ENCODE assay signal across 8 cellular contexts in genomic region chr20:63653041-63653973, GRCh38. TPM values are rescaled to one million over a fixed set of nuclear protein-coding genes. Genes with fewer than 3 reads are reported as not detected.
DNase-seq lines count a peak whose midpoint lies in the region; ATAC-seq and TF ChIP-seq lines count a peak whose summit lies in the region.

TSS of gene STMN3 (minus strand) at chr20:63653424. CDS start at chr20:63653345, 79 bp downstream.

- H4K5ac ChIP-seq in H9 (ENCODE audit: insufficient read length, low read depth, low read length), result no peak within 1 kb of the TSS

- no peak within 1 kb of the TSS for H4K8ac ChIP-seq in H9 (replicated peaks; ENCODE audit: insufficient read length, low read depth, low read length)

- peak within 1 kb of the TSS; percentile 83 for H3K18ac ChIP-seq in H9 (ENCODE audit: insufficient read length, low read depth, low read length)

- no peak within 1 kb of the TSS for H3T11ph ChIP-seq in H9 (ENCODE audit: low read length)

- H3K79me1 ChIP-seq in H9 (ENCODE audit: insufficient read depth, low read depth, low read length, poor library complexity, severe bottlenecking), result no peaks in the 10 kb centered on the region

- H2BK20ac ChIP-seq in H9 (ENCODE audit: low read depth, low read length, poor library complexity, severe bottlenecking), result no peak within 1 kb of the TSS

- no peak within 1 kb of the TSS for H2AK5ac ChIP-seq in H9 (ENCODE audit: insufficient read length, low read length)

- H3K27me3 Mint-ChIP-seq in H9 (ENCODE audit: low read depth), result peaks cover 5% of the 10 kb centered on the region

- peak within 1 kb of the TSS; percentile 63 for H4K91ac ChIP-seq in H9 (ENCODE audit: insufficient read length, low read depth, low read length)

- no peaks in the 10 kb centered on the region for H3K79me2 ChIP-seq in H9 (ENCODE audit: insufficient read depth, low read length)
- no peaks in the 10 kb centered on the region for H3K79me2 ChIP-seq in smooth muscle cell (ENCODE audit: low read depth)

- H3K9ac ChIP-seq in H9 (ENCODE audit: extremely low read depth, insufficient read length, low read length) (peak within 1 kb of the TSS; percentile 53), colonic mucosa (ENCODE audit: low read depth in 2 of 2, low read length in 2 of 2) (peak within 1 kb of the TSS in 1 of 2 donors; percentile 72), smooth muscle cell (ENCODE audit: low read depth) (no peak within 1 kb of the TSS)

- H2BK5ac ChIP-seq in H9 (ENCODE audit: insufficient read length, low read length), result no peak within 1 kb of the TSS

- TF ChIP-seq CTCF in A673 (conservative IDR thresholded peaks at IDR 0.05; ENCODE audit: low read depth, low read length) (no peak), H9 (conservative IDR thresholded peaks at IDR 0.05) (no peak), colonic mucosa (IDR thresholded peaks at IDR 0.05) (no peak), kidney epithelial cell (IDR thresholded peaks at IDR 0.05; ENCODE audit: insufficient read depth, low read length, poor library complexity, severe bottlenecking) (no peak), smooth muscle cell (IDR thresholded peaks at IDR 0.05; ENCODE audit: borderline replicate concordance, insufficient read depth, poor library complexity, severe bottlenecking) (no peak)

- no peaks in the 10 kb centered on the region for H3K27me3 ChIP-seq in A673 (replicated peaks; ENCODE audit: insufficient read depth, low read depth, low read length, poor library complexity)
- H3K27me3 ChIP-seq in H9 (ENCODE audit: insufficient read depth, low read length), result no peaks in the 10 kb centered on the region
- peaks cover 19% of the 10 kb centered on the region for H3K27me3 ChIP-seq in colonic mucosa
- peaks cover 2% of the 10 kb centered on the region for H3K27me3 ChIP-seq in kidney epithelial cell (ENCODE audit: control insufficient read depth, insufficient read depth, low read length)
- no peaks in the 10 kb centered on the region for H3K27me3 ChIP-seq in smooth muscle cell (ENCODE audit: low read depth)

- H4K20me1 ChIP-seq in H9 (ENCODE audit: control insufficient read depth, insufficient read depth, insufficient read length) (no peaks in the 10 kb centered on the region), smooth muscle cell (ENCODE audit: low read depth) (peaks cover 13% of the 10 kb centered on the region)

- peak within 1 kb of the TSS; percentile 98 for H3K27ac Mint-ChIP-seq in H9

- H3K4me1 Mint-ChIP-seq in H9, result peaks cover 17 to 21% of the 10 kb centered on the region in 2 experiments

- no peaks in the 10 kb centered on the region for H3F3A ChIP-seq in smooth muscle cell (ENCODE audit: low read depth)

- H2BK120ac ChIP-seq in H9 (ENCODE audit: low read depth, low read length, poor library complexity, severe bottlenecking), result no peak within 1 kb of the TSS

- H3K4me1 ChIP-seq in A673 (ENCODE audit: insufficient read depth, low read length, poor library complexity, severe bottlenecking) (peaks cover 29% of the 10 kb centered on the region), H9 (ENCODE audit: insufficient read depth, low read length) (no peaks in the 10 kb centered on the region), colonic mucosa (no peaks in the 10 kb centered on the region), smooth muscle cell (ENCODE audit: low read depth) (peaks cover 4% of the 10 kb centered on the region)

- no CpG with 5 or more reads among the region's 73 CpGs for WGBS in H9 (ENCODE audit: extremely low coverage, insufficient read length, low lambda C conversion rate)
- WGBS in smooth muscle cell (ENCODE audit: low lambda C conversion rate), result under 1% methylated on average over 25 of the region's 73 CpGs

- H3K23me2 ChIP-seq in H9 (ENCODE audit: insufficient read length, low read depth, low read length, poor library complexity, severe bottlenecking), result peaks cover 4% of the 10 kb centered on the region

- H3K27ac ChIP-seq in A673 (ENCODE audit: low read depth, low read length, poor library complexity, severe bottlenecking) (peak within 1 kb of the TSS; percentile 88), H9 (ENCODE audit: insufficient read length, low read depth, low read length) (no peak within 1 kb of the TSS), colonic mucosa (peak within 1 kb of the TSS; percentile 57), smooth muscle cell (ENCODE audit: low read depth) (no peak within 1 kb of the TSS)

- no peak for ATAC-seq in GM19463 (IDR thresholded peaks at IDR 0.05; ENCODE audit: unreplicated experiment)

- H3K36me3 Mint-ChIP-seq in H9 (ENCODE audit: insufficient read depth in 1 of 3, low read depth in 3 of 3), result no peaks in the 10 kb centered on the region

- H3K4ac ChIP-seq in H9 (ENCODE audit: low read depth, low read length), result no peak within 1 kb of the TSS

- intact Hi-C loops in A673 (cut with micrococcal nuclease; ENCODE audit: unreplicated experiment), result no loop called here
- intact Hi-C loops in colonic mucosa (cut with DNase I), result no loop called here

- H3K36me3 ChIP-seq in A673 (ENCODE audit: insufficient read depth, low read length, poor library complexity, severe bottlenecking) (no peaks in the 10 kb centered on the region), colonic mucosa (no peaks in the 10 kb centered on the region), kidney epithelial cell (ENCODE audit: control insufficient read depth, insufficient read depth, low read length) (no peaks in the 10 kb centered on the region), smooth muscle cell (ENCODE audit: low read depth) (no peaks in the 10 kb centered on the region)

- peak within 1 kb of the TSS; percentile 57 for H3K4me2 ChIP-seq in H9 (ENCODE audit: insufficient read depth, insufficient read length, low read length)
- peak within 1 kb of the TSS; percentile 94 for H3K4me2 ChIP-seq in smooth muscle cell

- peak within 1 kb of the TSS; percentile 73 to 84 for H3K4me3 Mint-ChIP-seq in H9

- POLR2A ChIA-PET in A673 (lab: Charles Lee; ENCODE audit: low non-redundant PET), result interaction anchor here (0.5 to 0.6 kb wide), 2 partner anchors 70 to 133 kb away, joined by 4 to 5 read pairs; no protein-coding TSS in a partner anchor

- H3K23ac ChIP-seq in H9 (ENCODE audit: insufficient read length, low read depth, low read length), result no peak within 1 kb of the TSS

- no peak within 1 kb of the TSS for H2AFZ ChIP-seq in H9 (ENCODE audit: low read length)
- peak within 1 kb of the TSS; percentile 6 for H2AFZ ChIP-seq in smooth muscle cell (ENCODE audit: low read depth)

- H3K9me3 Mint-ChIP-seq in H9, result no peaks in the 10 kb centered on the region

- H3K9me3 ChIP-seq in A673 (ENCODE audit: low read depth, low read length, poor library complexity, severe bottlenecking) (no peaks in the 10 kb centered on the region), H9 (ENCODE audit: control insufficient read depth, low read depth, low read length) (no peaks in the 10 kb centered on the region), colonic mucosa (no peaks in the 10 kb centered on the region), smooth muscle cell (replicated peaks; ENCODE audit: low read depth) (no peaks in the 10 kb centered on the region)

- no peak within 1 kb of the TSS for H2BK15ac ChIP-seq in H9 (ENCODE audit: low read depth, low read length)

- H3K4me3 ChIP-seq in A673 (ENCODE audit: low read depth, low read length, poor library complexity, severe bottlenecking) (peak within 1 kb of the TSS; percentile 95), colonic mucosa (peak within 1 kb of the TSS; percentile 50), kidney epithelial cell (ENCODE audit: low read depth, low read length) (peak within 1 kb of the TSS; percentile 67), smooth muscle cell (peak within 1 kb of the TSS; percentile 58)

- H3K14ac ChIP-seq in H9 (ENCODE audit: insufficient read depth, low read length), result peak within 1 kb of the TSS; percentile 88

- DNase-seq in A673 (ENCODE audit: low spot score) (peak; percentile 97), H9 (peak; percentile 98), NCI-H510A treated with DMSO at 0.1 percent for 48 hours (lab: John Stamatoyannopoulos, UW) (peak; percentile 86), colonic mucosa (peak; percentile 80), kidney epithelial cell (ENCODE audit: low read depth) (peak; percentile 63), smooth muscle cell (lab: John Stamatoyannopoulos, UW; ENCODE audit: unreplicated experiment) (peak; percentile 76)
- peak; percentile 75 for DNase-seq in activated CD4-positive, alpha-beta T cell treated with anti-CD3 and anti-CD28 coated beads for 48 hours

- no peak within 1 kb of the TSS for H3K56ac ChIP-seq in H9 (ENCODE audit: insufficient read length, low read depth, low read length)

- no peak within 1 kb of the TSS for H2BK12ac ChIP-seq in H9 (ENCODE audit: insufficient read length, low read depth, low read length)

- no TSS peak for BruUV-seq in A673 (replicated peaks; lab: Mats Ljungman, UMichigan)

- CTCF ChIA-PET in A673 (lab: Charles Lee), result no interaction called here

RNA-seq across cellular contexts. Expression of gene STMN3, which starts in this region (rescaled TPM):
- total RNA-seq in A673 (2021) (115 and 128 TPM in 2 replicates), H9 (2021) (54.0 and 58.4 TPM in 2 replicates), colonic mucosa (1 to 10 TPM; 2.5 to 5.3 TPM), kidney epithelial cell (40.8 and 41.1 TPM in 2 replicates), smooth muscle cell (4.8 and 6.9 TPM in 2 replicates)
- polyA plus RNA-seq in smooth muscle cell, result 10.8 and 12.1 TPM in 2 replicates

Comparison
In these comparisons a context has a peak if more than half of its experiments do, and no peak if none do; other contexts are left out.
1. H3K27ac ChIP-seq: peak in A673 (single experiment) and colonic mucosa (single experiment); none in H9 (single experiment) and smooth muscle cell (single experiment).
2. Peak in every context shown above with its lines, with median percentiles within 50 percentile points of each other: DNase-seq and H3K4me3 ChIP-seq.